ENCODE assay signal across 1 cellular context in genomic region chr15:90716976-90717821, GRCh38.
TF ChIP-seq lines count a peak whose summit lies in the region.

BLM (plus strand) TSS chr15:90717346; CDS start chr15:90747393, 30,047 bp downstream.

TF ChIP-seq in HepG2, 621 proteins besides CTCF, POLR2A, EP300 and RAD21 (continued from another document and continues in another):
- TF ChIP-seq GTF2F1 (IDR thresholded peaks at IDR 0.05; ENCODE audit: low read length) (no peak), ZNF572 (CRISPR knock-in tag; IDR thresholded peaks at IDR 0.05) (no peak), SP5 (CRISPR knock-in tag; IDR thresholded peaks at IDR 0.05; ENCODE audit: borderline replicate concordance, low read depth) (peak; percentile 81), ZNF597 (CRISPR knock-in tag; IDR thresholded peaks at IDR 0.05) (no peak), POLR2AphosphoS5 (IDR thresholded peaks at IDR 0.05; ENCODE audit: low read depth, low read length) (peak; percentile 76), REL (CRISPR knock-in tag; conservative IDR thresholded peaks at IDR 0.05) (peak; percentile 86), E2F5 (CRISPR knock-in tag; conservative IDR thresholded peaks at IDR 0.05) (peak; percentile 100), ZNF451 (CRISPR knock-in tag; IDR thresholded peaks at IDR 0.05) (no peak), TFDP1 (CRISPR knock-in tag; IDR thresholded peaks at IDR 0.05; ENCODE audit: borderline replicate concordance) (peak; percentile 100), SKI (IDR thresholded peaks at IDR 0.05; ENCODE audit: partially characterized antibody) (no peak), CBFB (CRISPR knock-in tag; IDR thresholded peaks at IDR 0.05) (peak; percentile 76), LRRFIP1 (CRISPR knock-in tag; conservative IDR thresholded peaks at IDR 0.05) (no peak), ISX (CRISPR knock-in tag; conservative IDR thresholded peaks at IDR 0.05) (peak; percentile 78; the same call in 1 of the 2 replicates), ZBTB42 (CRISPR knock-in tag; IDR thresholded peaks at IDR 0.05) (peak; percentile 44; the same call in 1 of the 2 replicates), ZBTB46 (CRISPR knock-in tag; IDR thresholded peaks at IDR 0.05; ENCODE audit: borderline replicate concordance) (no peak), ZNF782 (CRISPR knock-in tag; IDR thresholded peaks at IDR 0.05; ENCODE audit: borderline replicate concordance) (peak; percentile 100), ZNF251 (CRISPR knock-in tag; IDR thresholded peaks at IDR 0.05) (no peak), HINFP (CRISPR knock-in tag; IDR thresholded peaks at IDR 0.05; ENCODE audit: low read depth) (peak; percentile 83), DDIT3 (CRISPR knock-in tag; IDR thresholded peaks at IDR 0.05) (no peak), NCOR1 (IDR thresholded peaks at IDR 0.05; ENCODE audit: borderline replicate concordance, low read length) (peak; percentile 42; the same call in 1 of the 2 replicates), TGIF2 (CRISPR knock-in tag; IDR thresholded peaks at IDR 0.05) (peak; percentile 94), FOXK1 (CRISPR knock-in tag; IDR thresholded peaks at IDR 0.05; ENCODE audit: borderline replicate concordance, low read depth) (peak; percentile 42), ZSCAN21 (CRISPR knock-in tag; IDR thresholded peaks at IDR 0.05; ENCODE audit: borderline replicate concordance) (peak; percentile 92), SATB2 (CRISPR knock-in tag; IDR thresholded peaks at IDR 0.05) (0 out of 2 replicates have a peak, but pooled peaks have one; percentile 56), ZSCAN9 (CRISPR knock-in tag; IDR thresholded peaks at IDR 0.05; ENCODE audit: borderline replicate concordance) (no peak; the same call in 1 of the 2 replicates), ZNF563 (CRISPR knock-in tag; IDR thresholded peaks at IDR 0.05) (peak; percentile 50; the same call in 1 of the 2 replicates), SOX6 (IDR thresholded peaks at IDR 0.05) (no peak), SOX6 (CRISPR knock-in tag; IDR thresholded peaks at IDR 0.05) (no peak; the same call in 1 of the 2 replicates), ATF4 (CRISPR knock-in tag; IDR thresholded peaks at IDR 0.05) (peak in 1 of 2 experiments; percentile 61; a peak in 1 of 4 replicates), ZNF704 (CRISPR knock-in tag; IDR thresholded peaks at IDR 0.05; ENCODE audit: borderline replicate concordance) (no peak), AKAP8 (CRISPR knock-in tag; IDR thresholded peaks at IDR 0.05) (no peak), CSRNP1 (CRISPR knock-in tag; IDR thresholded peaks at IDR 0.05) (peak; percentile 99), SALL2 (CRISPR knock-in tag; IDR thresholded peaks at IDR 0.05) (peak; percentile 76), ZNF605 (CRISPR knock-in tag; IDR thresholded peaks at IDR 0.05) (peak; percentile 66), MLX (CRISPR knock-in tag; IDR thresholded peaks at IDR 0.05) (peak; percentile 10; the same call in 1 of the 2 replicates), TAF1 (CRISPR knock-in tag; IDR thresholded peaks at IDR 0.05) (peak; percentile 62), ZFP62 (CRISPR knock-in tag; IDR thresholded peaks at IDR 0.05) (no peak), ZNF558 (CRISPR knock-in tag; IDR thresholded peaks at IDR 0.05; ENCODE audit: borderline replicate concordance) (0 out of 2 replicates have a peak, but pooled peaks have one; percentile 39), TBL1XR1 (IDR thresholded peaks at IDR 0.05; ENCODE audit: borderline replicate concordance, low read length, partially characterized antibody) (no peak), SNRNP70 (IDR thresholded peaks at IDR 0.05; ENCODE audit: low read depth, low read length) (no peak), ZBTB25 (CRISPR knock-in tag; IDR thresholded peaks at IDR 0.05) (0 out of 2 replicates have a peak, but pooled peaks have one; percentile 21), ZNF670 (CRISPR knock-in tag; IDR thresholded peaks at IDR 0.05; ENCODE audit: borderline replicate concordance) (no peak; the same call in 1 of the 2 replicates), ZNF878 (CRISPR knock-in tag; IDR thresholded peaks at IDR 0.05) (peak; percentile 99), SP2 (CRISPR knock-in tag; IDR thresholded peaks at IDR 0.05) (peak; percentile 96), HOXA3 (CRISPR knock-in tag; IDR thresholded peaks at IDR 0.05) (peak; percentile 84), ZNF18 (CRISPR knock-in tag; IDR thresholded peaks at IDR 0.05; ENCODE audit: insufficient replicate concordance) (peak; percentile 80), HNRNPH1 (optimal IDR thresholded peaks at IDR 0.05; ENCODE audit: low read depth, low read length) (no peak), MYNN (CRISPR knock-in tag; IDR thresholded peaks at IDR 0.05; ENCODE audit: low read depth) (0 out of 2 replicates have a peak, but pooled peaks have one; percentile 37), ZNF30 (CRISPR knock-in tag; IDR thresholded peaks at IDR 0.05) (no peak), IRX3 (CRISPR knock-in tag; IDR thresholded peaks at IDR 0.05; ENCODE audit: borderline replicate concordance, low read depth) (peak; percentile 94), SMARCE1 (IDR thresholded peaks at IDR 0.05; ENCODE audit: borderline replicate concordance) (no peak)
